In genomic region chr9:2047916-2048315, GRCh38 we compare ENCODE assay signal across 22 cellular contexts. TPM values are rescaled to one million over a fixed set of nuclear protein-coding genes. Genes with fewer than 3 reads are reported as not detected.
A peak's percentile ranks its signal among the peaks of the same experiment; 100 is the strongest.
DNase-seq lines count a peak whose midpoint lies in the region; ATAC-seq lines count a peak whose summit lies in the region.
"Had no signal": no experiment of that assay in that cellular context is flagged by ENCODE, and none has a peak within 500 bp of the region (broad histone marks: within the 10 kb centered on the region; RNA-seq: fewer than 3 reads in every experiment).

No MANE protein-coding gene starts in this region.

- POLR2A ChIA-PET in activated CD4-positive, alpha-beta T cell treated with anti-CD3 and anti-CD28 coated beads, Interleukin-2, amount 10 ng/mL, durations not matched to agents 7 days and 5 days (lab: Charles Lee): interaction anchor here (0.7 kb wide), 1 partner anchor 700 kb away, joined by 3 read pairs; no protein-coding TSS in a partner anchor
- POLR2A ChIA-PET in naive thymus-derived CD4-positive, alpha-beta T cell (lab: Charles Lee): interaction anchor here (0.7 to 3.9 kb wide), 2 partner anchors 32 to 95 kb away, joined by 3 to 16 read pairs; partner anchors contain the start of gene SMARCA2

- H3K9me3 ChIP-seq in HUES64 (ENCODE audit: insufficient read depth, low read depth, low read length): no peaks in the 10 kb centered on the region
- no peaks in the 10 kb centered on the region for H3K9me3 ChIP-seq in naive thymus-derived CD4-positive, alpha-beta T cell (ENCODE audit: control insufficient read depth in 2 of 3, low read length in 3 of 3)
- H3K9me3 ChIP-seq: BE2C, SJCRH30 had no signal

- H3K9me3 Mint-ChIP-seq in activated CD4-positive, alpha-beta T cell treated with anti-CD3 and anti-CD28 coated beads, Interleukin-2, amount 10 ng/mL, durations not matched to agents 7 days and 5 days: no peaks in the 10 kb centered on the region
- no peaks in the 10 kb centered on the region for H3K9me3 Mint-ChIP-seq in naive thymus-derived CD4-positive, alpha-beta T cell
- H3K9me3 Mint-ChIP-seq: CD8-positive, alpha-beta T cell had no signal

- H3K4me1 ChIP-seq in HUES64 (ENCODE audit: insufficient read depth, low read length): peaks cover 6% of the 10 kb centered on the region; the same call in 1 of the 2 replicates
- H3K4me1 ChIP-seq in naive thymus-derived CD4-positive, alpha-beta T cell (ENCODE audit: control insufficient read depth in 2 of 2, insufficient read depth in 2 of 2, low read length in 2 of 2): peaks cover 5 to 15% of the 10 kb centered on the region in 2 donors
- H3K4me1 ChIP-seq: BE2C, SJCRH30 had no signal

- peak overlapping the region; percentile 46; the same call in 1 of the 2 replicates for H3K4me3 ChIP-seq in HUES64 (ENCODE audit: low read length)
- H3K4me3 ChIP-seq in naive thymus-derived CD4-positive, alpha-beta T cell (ENCODE audit: low read length): no peak overlapping the region
- H3K4me3 ChIP-seq: SJCRH30 had no signal

- no peak overlapping the region for H3K4me3 Mint-ChIP-seq in activated CD4-positive, alpha-beta T cell treated with anti-CD3 and anti-CD28 coated beads, Interleukin-2, amount 10 ng/mL, durations not matched to agents 7 days and 5 days
- no peak overlapping the region for H3K4me3 Mint-ChIP-seq in naive thymus-derived CD4-positive, alpha-beta T cell
- H3K4me3 Mint-ChIP-seq: CD8-positive, alpha-beta T cell had no signal

- 78% methylated on average over 5 of the region's 5 CpGs for WGBS in HUES64

- no peak for ATAC-seq in naive thymus-derived CD4-positive, alpha-beta T cell
- no peak for ATAC-seq in HG03039 (IDR thresholded peaks at IDR 0.05; ENCODE audit: unreplicated experiment)
- ATAC-seq: CD8-positive, alpha-beta T cell; PC-3 had no signal

- H3K36me3 Mint-ChIP-seq in activated CD4-positive, alpha-beta T cell treated with anti-CD3 and anti-CD28 coated beads, Interleukin-2, amount 10 ng/mL, durations not matched to agents 7 days and 5 days (ENCODE audit: low read depth): peaks cover 76% of the 10 kb centered on the region
- H3K36me3 Mint-ChIP-seq in naive thymus-derived CD4-positive, alpha-beta T cell: peaks cover 5 to 36% (median 28%) of the 10 kb centered on the region in 5 donors

- no peak for DNase-seq in activated CD4-positive, alpha-beta T cell treated with anti-CD3 and anti-CD28 coated beads, Interleukin-2, amount 10 ng/mL, durations not matched to agents 7 days and 5 days
- no peak for DNase-seq in activated CD4-positive, alpha-beta T cell treated with anti-CD3 and anti-CD28 coated beads for 4 hours
- DNase-seq in naive thymus-derived CD4-positive, alpha-beta T cell: no peak
- DNase-seq in AML-193 (lab: John Stamatoyannopoulos, UW) (no peak), germinal center (ENCODE audit: low spot score) (no peak), SKM-1 (lab: John Stamatoyannopoulos, UW; ENCODE audit: unreplicated experiment) (no peak)
- DNase-seq: BE2C; CD8-positive, alpha-beta T cell; DND-41; GF-D8; GOT3; KBM-7; NCI-H1417 treated with DMSO at 0.1 percent for 48 hours; NCI-H2029; NCI-H2171; NCI-H446 treated with DMSO at 0.1 percent for 48 hours; NCI-H748 treated with DMSO at 0.1 percent for 48 hours; PC-3; SJCRH30 had no signal

- peaks cover 57% of the 10 kb centered on the region for H3K27me3 ChIP-seq in HUES64 (ENCODE audit: insufficient read depth, low read length)
- no peaks in the 10 kb centered on the region for H3K27me3 ChIP-seq in naive thymus-derived CD4-positive, alpha-beta T cell (ENCODE audit: control insufficient read depth in 2 of 2, insufficient read depth in 2 of 2, low read length in 2 of 2)
- H3K27me3 ChIP-seq: BE2C, SJCRH30 had no signal

- H3K36me3 ChIP-seq in HUES64 (ENCODE audit: insufficient read depth, low read length): no peaks in the 10 kb centered on the region
- H3K36me3 ChIP-seq in naive thymus-derived CD4-positive, alpha-beta T cell (ENCODE audit: control insufficient read depth in 2 of 3, insufficient read depth in 3 of 3, low read length in 3 of 3): peaks cover 0 to 22% (median 7%) of the 10 kb centered on the region in 3 experiments
- H3K36me3 ChIP-seq: BE2C, SJCRH30 had no signal

- H3K9ac ChIP-seq in HUES64 (ENCODE audit: low read depth, low read length): no peak overlapping the region

- CTCF ChIA-PET in activated CD4-positive, alpha-beta T cell treated with anti-CD3 and anti-CD28 coated beads, Interleukin-2, amount 10 ng/mL, durations not matched to agents 7 days and 5 days (lab: Charles Lee): no interaction called here
- CTCF ChIA-PET in naive thymus-derived CD4-positive, alpha-beta T cell (lab: Charles Lee): no interaction called here

- H3K27me3 Mint-ChIP-seq in activated CD4-positive, alpha-beta T cell treated with anti-CD3 and anti-CD28 coated beads, Interleukin-2, amount 10 ng/mL, durations not matched to agents 7 days and 5 days: no peaks in the 10 kb centered on the region
- no peaks in the 10 kb centered on the region for H3K27me3 Mint-ChIP-seq in naive thymus-derived CD4-positive, alpha-beta T cell

- peaks cover 43% of the 10 kb centered on the region for H3K4me1 Mint-ChIP-seq in activated CD4-positive, alpha-beta T cell treated with anti-CD3 and anti-CD28 coated beads, Interleukin-2, amount 10 ng/mL, durations not matched to agents 7 days and 5 days
- peaks cover 18 to 84% (median 73%) of the 10 kb centered on the region in 7 donors for H3K4me1 Mint-ChIP-seq in naive thymus-derived CD4-positive, alpha-beta T cell

- peak overlapping the region; percentile 62 for H3K27ac Mint-ChIP-seq in activated CD4-positive, alpha-beta T cell treated with anti-CD3 and anti-CD28 coated beads, Interleukin-2, amount 10 ng/mL, durations not matched to agents 7 days and 5 days
- peak overlapping the region in 6 of 9 donors; percentile 27 to 83 (median 57) for H3K27ac Mint-ChIP-seq in naive thymus-derived CD4-positive, alpha-beta T cell

- intact Hi-C loops in naive thymus-derived CD4-positive, alpha-beta T cell (cut with micrococcal nuclease): no loop called here

- no peak overlapping the region for H3K27ac ChIP-seq in HUES64 (ENCODE audit: low read depth, low read length)
- no peak overlapping the region for H3K27ac ChIP-seq in naive thymus-derived CD4-positive, alpha-beta T cell (ENCODE audit: low read depth, low read length)
- H3K27ac ChIP-seq: 22Rv1, SJCRH30 had no signal

RNA-seq across cellular contexts. Expression of gene SMARCA2, which starts 32.8 kb away (rescaled TPM):
- 100 to 1,000 TPM; 264 to 274 TPM for total RNA-seq in activated CD4-positive, alpha-beta T cell treated with anti-CD3 and anti-CD28 coated beads, Interleukin-2, amount 10 ng/mL, durations not matched to agents 7 days and 5 days
- 7.6 TPM for polyA plus RNA-seq in HUES64 (2013, experiment 1 of 2)
- polyA plus RNA-seq in HUES64 (2013, experiment 2 of 2): 6.1 TPM
- total RNA-seq in naive thymus-derived CD4-positive, alpha-beta T cell: 100 to 1,000 TPM; 233 to 294 (median 258) TPM
- polyA plus RNA-seq in naive thymus-derived CD4-positive, alpha-beta T cell: 10 to 100 TPM; 37.1 to 52.7 TPM
